23 cellular contexts compared by ENCODE assay signal in genomic region chr6:151147118-151147832, GRCh38.
"Had no signal": no experiment of that assay in that cellular context is flagged by ENCODE, and none has a peak within 500 bp of the region (broad histone marks: within the 10 kb centered on the region; RNA-seq: fewer than 3 reads in every experiment).

No MANE protein-coding gene starts in this region.

- H3K9me3 ChIP-seq: body of pancreas, thoracic aorta, upper lobe of left lung had no signal

- H3K4me3 Mint-ChIP-seq: activated CD4-positive, alpha-beta T cell treated with anti-CD3 and anti-CD28 coated beads, Interleukin-2, amount 10 ng/mL, durations not matched to agents 7 days and 5 days; activated CD8-positive, alpha-beta memory T cell treated with anti-CD3 and anti-CD28 coated beads, Interleukin-2, amount 10 ng/mL, durations not matched to agents 7 days and 5 days; activated CD8-positive, alpha-beta T cell treated with anti-CD3 and anti-CD28 coated beads for 36 hours; activated naive CD4-positive, alpha-beta T cell treated with anti-CD3 and anti-CD28 coated beads, Interleukin-2, amount 10 ng/mL, durations not matched to agents 7 days and 5 days; natural killer cell; stimulated activated effector memory CD8-positive, alpha-beta T cell treated with anti-CD3 and anti-CD28 coated beads, Interleukin-12 subunit alpha, Interleukin-12 subunit beta, amount 100 ng/mL, for 72 hours; T-cell; T-helper 2 cell treated with Interferon-gamma antibody and Interleukin-4, amounts not matched to agents 5 μg/mL and 100 μg/mL, for 36 hours had no signal

- DNase-seq: activated CD4-positive, alpha-beta T cell treated with anti-CD3 and anti-CD28 coated beads, Interleukin-2, amount 10 ng/mL, durations not matched to agents 7 days and 5 days; activated CD4-positive, CD25-positive, alpha-beta regulatory T cell treated with anti-CD3 and anti-CD28 coated beads, Interleukin-2, amount 50 U/mL, for 72 hours; activated CD8-positive, alpha-beta memory T cell treated with anti-CD3 and anti-CD28 coated beads, Interleukin-2, amount 10 ng/mL, durations not matched to agents 7 days and 5 days; activated CD8-positive, alpha-beta T cell treated with anti-CD3 and anti-CD28 coated beads for 36 hours; activated effector memory CD4-positive, alpha-beta T cell treated with anti-CD3 and anti-CD28 coated beads, Interleukin-2, amount 50 U/mL, for 16 hours; activated naive CD4-positive, alpha-beta T cell treated with anti-CD3 and anti-CD28 coated beads, Interleukin-2, amount 10 ng/mL, durations not matched to agents 7 days and 5 days; activated T-cell treated with anti-CD3 and anti-CD28 coated beads for 4 hours; body of pancreas; effector memory CD4-positive, alpha-beta T cell; natural killer cell; nucleus accumbens; small intestine; stimulated activated CD4-positive, alpha-beta T cell treated with anti-CD3 and anti-CD28 coated beads, Interleukin-2, amount 100 ng/mL, for 24 hours; T-cell; upper lobe of left lung had no signal

- H3K27ac Mint-ChIP-seq: activated CD4-positive, alpha-beta T cell treated with anti-CD3 and anti-CD28 coated beads, Interleukin-2, amount 10 ng/mL, durations not matched to agents 7 days and 5 days; activated CD8-positive, alpha-beta memory T cell treated with anti-CD3 and anti-CD28 coated beads, Interleukin-2, amount 10 ng/mL, durations not matched to agents 7 days and 5 days; activated CD8-positive, alpha-beta T cell treated with anti-CD3 and anti-CD28 coated beads for 36 hours; activated naive CD4-positive, alpha-beta T cell treated with anti-CD3 and anti-CD28 coated beads, Interleukin-2, amount 10 ng/mL, durations not matched to agents 7 days and 5 days; natural killer cell; stimulated activated effector memory CD8-positive, alpha-beta T cell treated with anti-CD3 and anti-CD28 coated beads, Interleukin-12 subunit alpha, Interleukin-12 subunit beta, amount 100 ng/mL, for 72 hours; T-cell; T-helper 2 cell treated with Interferon-gamma antibody and Interleukin-4, amounts not matched to agents 5 μg/mL and 100 μg/mL, for 36 hours had no signal

- H3K4me1 Mint-ChIP-seq: activated CD4-positive, alpha-beta T cell treated with anti-CD3 and anti-CD28 coated beads, Interleukin-2, amount 10 ng/mL, durations not matched to agents 7 days and 5 days; activated CD8-positive, alpha-beta memory T cell treated with anti-CD3 and anti-CD28 coated beads, Interleukin-2, amount 10 ng/mL, durations not matched to agents 7 days and 5 days; activated naive CD4-positive, alpha-beta T cell treated with anti-CD3 and anti-CD28 coated beads, Interleukin-2, amount 10 ng/mL, durations not matched to agents 7 days and 5 days; natural killer cell; stimulated activated effector memory CD8-positive, alpha-beta T cell treated with anti-CD3 and anti-CD28 coated beads, Interleukin-12 subunit alpha, Interleukin-12 subunit beta, amount 100 ng/mL, for 72 hours; T-cell had no signal

- H3K36me3 ChIP-seq: thoracic aorta, upper lobe of left lung had no signal

- H3K27me3 ChIP-seq: body of pancreas, upper lobe of left lung had no signal

- H3K4me1 ChIP-seq: parathyroid adenoma had no signal

- H3K4me3 ChIP-seq: body of pancreas, lung, thoracic aorta, upper lobe of left lung had no signal

- H3K9me3 Mint-ChIP-seq: activated CD4-positive, alpha-beta T cell treated with anti-CD3 and anti-CD28 coated beads, Interleukin-2, amount 10 ng/mL, durations not matched to agents 7 days and 5 days; activated CD8-positive, alpha-beta T cell treated with anti-CD3 and anti-CD28 coated beads for 36 hours; activated naive CD4-positive, alpha-beta T cell treated with anti-CD3 and anti-CD28 coated beads, Interleukin-2, amount 10 ng/mL, durations not matched to agents 7 days and 5 days; natural killer cell; T-helper 2 cell treated with Interferon-gamma antibody and Interleukin-4, amounts not matched to agents 5 μg/mL and 100 μg/mL, for 36 hours had no signal

- H3K27me3 Mint-ChIP-seq: activated CD4-positive, alpha-beta T cell treated with anti-CD3 and anti-CD28 coated beads, Interleukin-2, amount 10 ng/mL, durations not matched to agents 7 days and 5 days had no signal

- ATAC-seq: activated CD8-positive, alpha-beta memory T cell treated with anti-CD3 and anti-CD28 coated beads, Interleukin-2, amount 10 ng/mL, durations not matched to agents 7 days and 5 days; activated CD8-positive, alpha-beta T cell treated with anti-CD3 and anti-CD28 coated beads for 36 hours; body of pancreas; esophagus mucosa; natural killer cell; sciatic nerve; stimulated activated effector memory CD8-positive, alpha-beta T cell treated with anti-CD3 and anti-CD28 coated beads, Interleukin-12 subunit alpha, Interleukin-12 subunit beta, amount 100 ng/mL, for 72 hours; T-cell had no signal

- H3K36me3 Mint-ChIP-seq: activated CD8-positive, alpha-beta memory T cell treated with anti-CD3 and anti-CD28 coated beads, Interleukin-2, amount 10 ng/mL, durations not matched to agents 7 days and 5 days; activated naive CD4-positive, alpha-beta T cell treated with anti-CD3 and anti-CD28 coated beads, Interleukin-2, amount 10 ng/mL, durations not matched to agents 7 days and 5 days; natural killer cell; stimulated activated effector memory CD8-positive, alpha-beta T cell treated with anti-CD3 and anti-CD28 coated beads, Interleukin-12 subunit alpha, Interleukin-12 subunit beta, amount 100 ng/mL, for 72 hours; T-cell had no signal

- H3K27ac ChIP-seq: body of pancreas, parathyroid adenoma, thoracic aorta, upper lobe of left lung, VCaP had no signal
